Comparison of ENCODE assay signal across 1 cellular context in the genomic region with DNA sequence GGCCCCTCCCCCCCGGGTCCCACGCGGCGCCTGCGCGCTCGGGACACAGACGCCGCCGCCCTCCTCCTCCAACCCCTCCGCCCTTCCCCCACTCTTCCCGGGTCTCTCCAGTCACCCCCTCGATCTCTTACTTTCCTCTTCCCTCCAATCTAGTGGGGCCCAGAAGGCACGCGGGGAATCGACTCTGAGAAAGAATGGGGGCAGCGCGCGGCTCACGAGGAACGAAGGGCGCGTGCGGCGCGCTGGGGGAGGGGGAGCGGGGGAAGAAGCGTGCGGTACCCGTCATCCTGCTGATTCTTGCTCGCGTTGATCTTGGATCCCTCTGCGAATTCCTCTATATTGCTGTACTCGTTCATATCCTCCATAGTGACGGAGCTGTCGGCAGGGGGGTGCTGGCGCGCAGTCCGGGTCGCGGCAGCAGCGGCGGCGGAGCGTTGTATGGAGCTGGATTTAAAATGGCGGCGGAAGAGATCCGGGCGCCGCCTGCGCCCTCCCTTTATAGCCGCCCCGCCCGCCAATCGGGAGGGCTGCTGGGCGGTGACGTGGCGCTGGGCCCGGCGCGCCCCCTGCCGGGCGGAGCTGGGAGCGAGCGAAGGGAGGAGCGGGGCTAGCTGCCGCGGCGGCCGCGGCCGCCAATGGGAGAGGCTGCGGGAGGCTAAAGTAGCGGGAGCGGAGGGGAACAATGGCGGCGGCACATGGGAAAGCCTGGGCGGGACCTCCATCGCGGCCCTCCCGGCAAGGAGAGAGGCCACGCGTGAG.
TF ChIP-seq lines count a peak whose summit lies in the region.

No MANE protein-coding gene starts in this region.

TF ChIP-seq in HepG2, 621 proteins besides CTCF, POLR2A, EP300 and RAD21 (continued from another document and continues in another):
- 0 out of 2 replicates have a peak, but pooled peaks have one; percentile 70 for TF ChIP-seq ZNF333 (CRISPR knock-in tag; IDR thresholded peaks at IDR 0.05; ENCODE audit: borderline replicate concordance)
- TF ChIP-seq REPIN1 (CRISPR knock-in tag; IDR thresholded peaks at IDR 0.05; ENCODE audit: borderline replicate concordance, low read depth): no peak
- TF ChIP-seq, protein P1, sequence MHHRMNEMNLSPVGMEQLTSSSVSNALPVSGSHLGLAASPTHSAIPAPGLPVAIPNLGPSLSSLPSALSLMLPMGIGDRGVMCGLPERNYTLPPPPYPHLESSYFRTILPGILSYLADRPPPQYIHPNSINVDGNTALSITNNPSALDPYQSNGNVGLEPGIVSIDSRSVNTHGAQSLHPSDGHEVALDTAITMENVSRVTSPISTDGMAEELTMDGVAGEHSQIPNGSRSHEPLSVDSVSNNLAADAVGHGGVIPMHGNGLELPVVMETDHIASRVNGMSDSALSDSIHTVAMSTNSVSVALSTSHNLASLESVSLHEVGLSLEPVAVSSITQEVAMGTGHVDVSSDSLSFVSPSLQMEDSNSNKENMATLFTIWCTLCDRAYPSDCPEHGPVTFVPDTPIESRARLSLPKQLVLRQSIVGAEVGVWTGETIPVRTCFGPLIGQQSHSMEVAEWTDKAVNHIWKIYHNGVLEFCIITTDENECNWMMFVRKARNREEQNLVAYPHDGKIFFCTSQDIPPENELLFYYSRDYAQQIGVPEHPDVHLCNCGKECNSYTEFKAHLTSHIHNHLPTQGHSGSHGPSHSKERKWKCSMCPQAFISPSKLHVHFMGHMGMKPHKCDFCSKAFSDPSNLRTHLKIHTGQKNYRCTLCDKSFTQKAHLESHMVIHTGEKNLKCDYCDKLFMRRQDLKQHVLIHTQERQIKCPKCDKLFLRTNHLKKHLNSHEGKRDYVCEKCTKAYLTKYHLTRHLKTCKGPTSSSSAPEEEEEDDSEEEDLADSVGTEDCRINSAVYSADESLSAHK (CRISPR knock-in tag; IDR thresholded peaks at IDR 0.05; ENCODE audit: borderline replicate concordance): no peak
- TF ChIP-seq, protein P2, sequence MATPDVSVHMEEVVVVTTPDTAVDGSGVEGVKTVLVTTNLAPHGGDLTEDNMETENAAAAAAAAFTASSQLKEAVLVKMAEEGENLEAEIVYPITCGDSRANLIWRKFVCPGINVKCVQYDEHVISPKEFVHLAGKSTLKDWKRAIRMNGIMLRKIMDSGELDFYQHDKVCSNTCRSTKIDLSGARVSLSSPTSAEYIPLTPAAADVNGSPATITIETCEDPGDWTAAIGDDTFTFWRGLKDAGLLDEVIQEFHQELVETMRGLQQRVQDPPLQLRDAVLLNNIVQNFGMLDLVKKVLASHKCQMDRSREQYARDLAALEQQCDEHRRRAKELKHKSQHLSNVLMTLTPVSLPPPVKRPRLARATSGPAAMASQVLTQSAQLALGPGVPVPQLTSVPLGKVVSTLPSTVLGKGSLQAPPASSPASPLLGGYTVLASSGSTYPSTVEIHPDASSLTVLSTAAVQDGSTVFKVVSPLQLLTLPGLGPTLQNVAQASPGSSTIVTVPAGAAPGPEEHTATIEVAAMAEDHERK (CRISPR knock-in tag; IDR thresholded peaks at IDR 0.05; ENCODE audit: low read depth): 0 out of 2 replicates have a peak, but pooled peaks have one; percentile 7
- peak; percentile 59; the same call in 1 of the 2 replicates for TF ChIP-seq ZNF317 (CRISPR knock-in tag; IDR thresholded peaks at IDR 0.05)
- 0 out of 2 replicates have a peak, but pooled peaks have one; percentile 54 for TF ChIP-seq SNAI1 (CRISPR knock-in tag; IDR thresholded peaks at IDR 0.05; ENCODE audit: borderline replicate concordance)
- TF ChIP-seq, protein P3, sequence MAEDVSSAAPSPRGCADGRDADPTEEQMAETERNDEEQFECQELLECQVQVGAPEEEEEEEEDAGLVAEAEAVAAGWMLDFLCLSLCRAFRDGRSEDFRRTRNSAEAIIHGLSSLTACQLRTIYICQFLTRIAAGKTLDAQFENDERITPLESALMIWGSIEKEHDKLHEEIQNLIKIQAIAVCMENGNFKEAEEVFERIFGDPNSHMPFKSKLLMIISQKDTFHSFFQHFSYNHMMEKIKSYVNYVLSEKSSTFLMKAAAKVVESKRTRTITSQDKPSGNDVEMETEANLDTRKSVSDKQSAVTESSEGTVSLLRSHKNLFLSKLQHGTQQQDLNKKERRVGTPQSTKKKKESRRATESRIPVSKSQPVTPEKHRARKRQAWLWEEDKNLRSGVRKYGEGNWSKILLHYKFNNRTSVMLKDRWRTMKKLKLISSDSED (CRISPR knock-in tag; IDR thresholded peaks at IDR 0.05): no peak
- TF ChIP-seq HMGA1 (CRISPR knock-in tag; conservative IDR thresholded peaks at IDR 0.05): no peak
- TF ChIP-seq, protein P4, sequence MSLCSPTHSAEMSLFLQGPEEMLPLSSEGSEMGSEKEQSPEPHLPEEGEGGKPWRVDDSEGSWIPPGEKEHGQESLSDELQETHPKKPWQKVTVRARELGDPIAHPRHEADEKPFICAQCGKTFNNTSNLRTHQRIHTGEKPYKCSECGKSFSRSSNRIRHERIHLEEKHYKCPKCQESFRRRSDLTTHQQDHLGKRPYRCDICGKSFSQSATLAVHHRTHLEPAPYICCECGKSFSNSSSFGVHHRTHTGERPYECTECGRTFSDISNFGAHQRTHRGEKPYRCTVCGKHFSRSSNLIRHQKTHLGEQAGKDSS (CRISPR knock-in tag; IDR thresholded peaks at IDR 0.05; ENCODE audit: borderline replicate concordance, low read depth): no peak; the same call in 1 of the 2 replicates
- no peak for TF ChIP-seq KAT8 (CRISPR knock-in tag; IDR thresholded peaks at IDR 0.05)
- no peak; the same call in 1 of the 2 replicates for TF ChIP-seq HDAC1 (CRISPR knock-in tag; IDR thresholded peaks at IDR 0.05)
- TF ChIP-seq KLF6 (CRISPR knock-in tag; IDR thresholded peaks at IDR 0.05): no peak
- 0 out of 2 replicates have a peak, but pooled peaks have one; percentile 38 for TF ChIP-seq ZNF296 (CRISPR knock-in tag; conservative IDR thresholded peaks at IDR 0.05)
- no peak for TF ChIP-seq ZNF737 (CRISPR knock-in tag; IDR thresholded peaks at IDR 0.05; ENCODE audit: borderline replicate concordance)
- TF ChIP-seq GZF1 (CRISPR knock-in tag; IDR thresholded peaks at IDR 0.05): no peak
- TF ChIP-seq TOPORS (CRISPR knock-in tag; IDR thresholded peaks at IDR 0.05): peak; percentile 9; the same call in 1 of the 2 replicates
- TF ChIP-seq, protein P5, sequence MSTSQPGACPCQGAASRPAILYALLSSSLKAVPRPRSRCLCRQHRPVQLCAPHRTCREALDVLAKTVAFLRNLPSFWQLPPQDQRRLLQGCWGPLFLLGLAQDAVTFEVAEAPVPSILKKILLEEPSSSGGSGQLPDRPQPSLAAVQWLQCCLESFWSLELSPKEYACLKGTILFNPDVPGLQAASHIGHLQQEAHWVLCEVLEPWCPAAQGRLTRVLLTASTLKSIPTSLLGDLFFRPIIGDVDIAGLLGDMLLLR (CRISPR knock-in tag; IDR thresholded peaks at IDR 0.05): peak; percentile 68; the same call in 1 of the 2 replicates
- TF ChIP-seq KDM6A (CRISPR knock-in tag; IDR thresholded peaks at IDR 0.05; ENCODE audit: low read depth): no peak
- TF ChIP-seq, protein P6, sequence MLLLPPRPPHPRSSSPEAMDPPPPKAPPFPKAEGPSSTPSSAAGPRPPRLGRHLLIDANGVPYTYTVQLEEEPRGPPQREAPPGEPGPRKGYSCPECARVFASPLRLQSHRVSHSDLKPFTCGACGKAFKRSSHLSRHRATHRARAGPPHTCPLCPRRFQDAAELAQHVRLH (CRISPR knock-in tag; IDR thresholded peaks at IDR 0.05; ENCODE audit: borderline replicate concordance, low read depth): peak; percentile 43; the same call in 1 of the 2 replicates
- no peak for TF ChIP-seq EEA1 (CRISPR knock-in tag; IDR thresholded peaks at IDR 0.05; ENCODE audit: borderline replicate concordance)
- TF ChIP-seq PITX1 (CRISPR knock-in tag; IDR thresholded peaks at IDR 0.05): no peak
- TF ChIP-seq ZNF138 (CRISPR knock-in tag; IDR thresholded peaks at IDR 0.05; ENCODE audit: low read depth): 0 out of 2 replicates have a peak, but pooled peaks have one; percentile 22
- TF ChIP-seq, protein P7, sequence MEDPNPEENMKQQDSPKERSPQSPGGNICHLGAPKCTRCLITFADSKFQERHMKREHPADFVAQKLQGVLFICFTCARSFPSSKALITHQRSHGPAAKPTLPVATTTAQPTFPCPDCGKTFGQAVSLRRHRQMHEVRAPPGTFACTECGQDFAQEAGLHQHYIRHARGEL (CRISPR knock-in tag; IDR thresholded peaks at IDR 0.05): no peak
- TF ChIP-seq MIER2 (CRISPR knock-in tag; IDR thresholded peaks at IDR 0.05): no peak
- no peak for TF ChIP-seq ZIK1 (CRISPR knock-in tag; IDR thresholded peaks at IDR 0.05; ENCODE audit: borderline replicate concordance, low read depth)
- TF ChIP-seq GATAD1 (CRISPR knock-in tag; IDR thresholded peaks at IDR 0.05): peak; percentile 23; the same call in 1 of the 2 replicates
- TF ChIP-seq RORA (CRISPR knock-in tag; IDR thresholded peaks at IDR 0.05): no peak
- no peak for TF ChIP-seq NR3C1 (CRISPR knock-in tag; IDR thresholded peaks at IDR 0.05)
- TF ChIP-seq, protein P8, sequence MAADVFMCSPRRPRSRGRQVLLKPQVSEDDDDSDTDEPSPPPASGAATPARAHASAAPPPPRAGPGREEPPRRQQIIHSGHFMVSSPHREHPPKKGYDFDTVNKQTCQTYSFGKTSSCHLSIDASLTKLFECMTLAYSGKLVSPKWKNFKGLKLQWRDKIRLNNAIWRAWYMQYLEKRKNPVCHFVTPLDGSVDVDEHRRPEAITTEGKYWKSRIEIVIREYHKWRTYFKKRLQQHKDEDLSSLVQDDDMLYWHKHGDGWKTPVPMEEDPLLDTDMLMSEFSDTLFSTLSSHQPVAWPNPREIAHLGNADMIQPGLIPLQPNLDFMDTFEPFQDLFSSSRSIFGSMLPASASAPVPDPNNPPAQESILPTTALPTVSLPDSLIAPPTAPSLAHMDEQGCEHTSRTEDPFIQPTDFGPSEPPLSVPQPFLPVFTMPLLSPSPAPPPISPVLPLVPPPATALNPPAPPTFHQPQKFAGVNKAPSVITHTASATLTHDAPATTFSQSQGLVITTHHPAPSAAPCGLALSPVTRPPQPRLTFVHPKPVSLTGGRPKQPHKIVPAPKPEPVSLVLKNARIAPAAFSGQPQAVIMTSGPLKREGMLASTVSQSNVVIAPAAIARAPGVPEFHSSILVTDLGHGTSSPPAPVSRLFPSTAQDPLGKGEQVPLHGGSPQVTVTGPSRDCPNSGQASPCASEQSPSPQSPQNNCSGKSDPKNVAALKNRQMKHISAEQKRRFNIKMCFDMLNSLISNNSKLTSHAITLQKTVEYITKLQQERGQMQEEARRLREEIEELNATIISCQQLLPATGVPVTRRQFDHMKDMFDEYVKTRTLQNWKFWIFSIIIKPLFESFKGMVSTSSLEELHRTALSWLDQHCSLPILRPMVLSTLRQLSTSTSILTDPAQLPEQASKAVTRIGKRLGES (CRISPR knock-in tag; IDR thresholded peaks at IDR 0.05; ENCODE audit: borderline replicate concordance): 0 out of 2 replicates have a peak, but pooled peaks have one; percentile 34
- 0 out of 2 replicates have a peak, but pooled peaks have one; percentile 62 for TF ChIP-seq ZNF552 (CRISPR knock-in tag; IDR thresholded peaks at IDR 0.05; ENCODE audit: borderline replicate concordance)
- peak; percentile 51 for TF ChIP-seq SP2 (CRISPR knock-in tag; IDR thresholded peaks at IDR 0.05)
- peak; percentile 29; the same call in 1 of the 2 replicates for TF ChIP-seq MIER3 (CRISPR knock-in tag; IDR thresholded peaks at IDR 0.05; ENCODE audit: borderline replicate concordance)
- TF ChIP-seq SMAD1 (CRISPR knock-in tag; IDR thresholded peaks at IDR 0.05; ENCODE audit: borderline replicate concordance, low read depth): 0 out of 2 replicates have a peak, but pooled peaks have one; percentile 54
- TF ChIP-seq, protein P9, sequence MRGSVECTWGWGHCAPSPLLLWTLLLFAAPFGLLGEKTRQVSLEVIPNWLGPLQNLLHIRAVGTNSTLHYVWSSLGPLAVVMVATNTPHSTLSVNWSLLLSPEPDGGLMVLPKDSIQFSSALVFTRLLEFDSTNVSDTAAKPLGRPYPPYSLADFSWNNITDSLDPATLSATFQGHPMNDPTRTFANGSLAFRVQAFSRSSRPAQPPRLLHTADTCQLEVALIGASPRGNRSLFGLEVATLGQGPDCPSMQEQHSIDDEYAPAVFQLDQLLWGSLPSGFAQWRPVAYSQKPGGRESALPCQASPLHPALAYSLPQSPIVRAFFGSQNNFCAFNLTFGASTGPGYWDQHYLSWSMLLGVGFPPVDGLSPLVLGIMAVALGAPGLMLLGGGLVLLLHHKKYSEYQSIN (CRISPR knock-in tag; IDR thresholded peaks at IDR 0.05; ENCODE audit: borderline replicate concordance): no peak
- TF ChIP-seq, protein P10, sequence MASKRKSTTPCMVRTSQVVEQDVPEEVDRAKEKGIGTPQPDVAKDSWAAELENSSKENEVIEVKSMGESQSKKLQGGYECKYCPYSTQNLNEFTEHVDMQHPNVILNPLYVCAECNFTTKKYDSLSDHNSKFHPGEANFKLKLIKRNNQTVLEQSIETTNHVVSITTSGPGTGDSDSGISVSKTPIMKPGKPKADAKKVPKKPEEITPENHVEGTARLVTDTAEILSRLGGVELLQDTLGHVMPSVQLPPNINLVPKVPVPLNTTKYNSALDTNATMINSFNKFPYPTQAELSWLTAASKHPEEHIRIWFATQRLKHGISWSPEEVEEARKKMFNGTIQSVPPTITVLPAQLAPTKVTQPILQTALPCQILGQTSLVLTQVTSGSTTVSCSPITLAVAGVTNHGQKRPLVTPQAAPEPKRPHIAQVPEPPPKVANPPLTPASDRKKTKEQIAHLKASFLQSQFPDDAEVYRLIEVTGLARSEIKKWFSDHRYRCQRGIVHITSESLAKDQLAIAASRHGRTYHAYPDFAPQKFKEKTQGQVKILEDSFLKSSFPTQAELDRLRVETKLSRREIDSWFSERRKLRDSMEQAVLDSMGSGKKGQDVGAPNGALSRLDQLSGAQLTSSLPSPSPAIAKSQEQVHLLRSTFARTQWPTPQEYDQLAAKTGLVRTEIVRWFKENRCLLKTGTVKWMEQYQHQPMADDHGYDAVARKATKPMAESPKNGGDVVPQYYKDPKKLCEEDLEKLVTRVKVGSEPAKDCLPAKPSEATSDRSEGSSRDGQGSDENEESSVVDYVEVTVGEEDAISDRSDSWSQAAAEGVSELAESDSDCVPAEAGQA (IDR thresholded peaks at IDR 0.05; ENCODE audit: low read depth): peak; percentile 86
- TF ChIP-seq, protein P10 (CRISPR knock-in tag; IDR thresholded peaks at IDR 0.05; ENCODE audit: borderline replicate concordance): no peak
- TF ChIP-seq ZNF274 (CRISPR knock-in tag; IDR thresholded peaks at IDR 0.05): 0 out of 2 replicates have a peak, but pooled peaks have one; percentile 30
